In the genomic region with DNA sequence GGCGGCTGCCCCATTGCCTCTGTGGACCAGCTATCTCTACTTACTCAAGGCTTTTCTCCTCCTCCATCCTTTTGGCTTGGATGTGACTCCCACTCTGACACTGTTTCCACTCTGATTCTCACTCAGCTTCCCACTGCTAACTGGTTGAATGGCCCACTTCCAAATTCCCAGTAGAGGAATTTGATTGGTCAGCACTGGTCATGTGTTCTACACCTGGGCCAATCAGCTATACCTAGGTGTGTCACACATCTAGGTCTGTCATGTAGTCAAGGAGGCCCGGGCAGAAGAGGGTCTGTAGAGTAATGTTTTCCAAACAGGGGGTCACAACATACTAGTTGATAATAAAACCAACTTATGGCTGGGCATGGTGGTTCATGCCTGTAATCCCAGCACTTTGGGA, we compare ENCODE assay signal across 15 cellular contexts. TPM values are rescaled to one million over a fixed set of nuclear protein-coding genes. Genes with fewer than 3 reads are reported as not detected.
"Had no signal": no experiment of that assay in that cellular context is flagged by ENCODE, and none has a peak within 500 bp of the region (broad histone marks: within the 10 kb centered on the region; RNA-seq: fewer than 3 reads in every experiment).

No MANE protein-coding gene starts in this region.

- H3K27ac ChIP-seq: adrenal gland, neural progenitor cell, pancreas, testis, upper lobe of left lung had no signal

- H3K9ac ChIP-seq: neural progenitor cell had no signal

- H3K27me3 Mint-ChIP-seq: activated naive CD4-positive, alpha-beta T cell treated with anti-CD3 and anti-CD28 coated beads, Interleukin-2, amount 10 ng/mL, durations not matched to agents 7 days and 5 days had no signal

- H3K4me1 Mint-ChIP-seq: activated naive CD4-positive, alpha-beta T cell treated with anti-CD3 and anti-CD28 coated beads, Interleukin-2, amount 10 ng/mL, durations not matched to agents 7 days and 5 days had no signal

- H2AFZ ChIP-seq: neural progenitor cell had no signal

- H3K36me3 Mint-ChIP-seq: neural progenitor cell had no signal

- ATAC-seq: activated CD4-positive, CD25-positive, alpha-beta regulatory T cell treated with anti-CD3 and anti-CD28 coated beads, Interleukin-2, amount 50 U/mL, for 24 hours; pancreas had no signal

- DNase-seq: activated CD4-positive, alpha-beta T cell treated with anti-CD3 and anti-CD28 coated beads, Interleukin-2, amount 50 U/mL, for 4 hours; activated naive CD4-positive, alpha-beta T cell treated with anti-CD3 and anti-CD28 coated beads, Interleukin-2, amount 10 ng/mL, durations not matched to agents 7 days and 5 days; adrenal gland; dorsolateral prefrontal cortex; midbrain; pancreas; stimulated activated CD4-positive, alpha-beta T cell treated with anti-CD3 and anti-CD28 coated beads, Interleukin-1b, Interleukin-23, amount 100 ng/mL, for 48 hours; stomach; testis; upper lobe of left lung had no signal

- H3K9me3 Mint-ChIP-seq: activated naive CD4-positive, alpha-beta T cell treated with anti-CD3 and anti-CD28 coated beads, Interleukin-2, amount 10 ng/mL, durations not matched to agents 7 days and 5 days; neural progenitor cell had no signal

- H3K4me2 ChIP-seq: neural progenitor cell had no signal

- H3K4me3 Mint-ChIP-seq: activated naive CD4-positive, alpha-beta T cell treated with anti-CD3 and anti-CD28 coated beads, Interleukin-2, amount 10 ng/mL, durations not matched to agents 7 days and 5 days; neural progenitor cell had no signal

- H3K36me3 ChIP-seq: adrenal gland, neural progenitor cell, pancreas had no signal

- H3K27me3 ChIP-seq: adrenal gland, dorsolateral prefrontal cortex, neural progenitor cell, pancreas, stomach, testis, upper lobe of left lung had no signal

- H3K4me1 ChIP-seq: adrenal gland, neural progenitor cell, pancreas, testis had no signal

- H3K27ac Mint-ChIP-seq: neural progenitor cell had no signal

- H3K9me3 ChIP-seq: adrenal gland, pancreas, stomach, testis, upper lobe of left lung had no signal

- FAIRE-seq: islet of Langerhans, pancreas had no signal

- H3K4me3 ChIP-seq: adrenal gland, dorsolateral prefrontal cortex, neural progenitor cell, pancreas, stomach, testis, upper lobe of left lung had no signal

RNA-seq across cellular contexts. Expression of a gene that starts 53.3 kb away (rescaled TPM):
- total RNA-seq: lung microvascular endothelial cell, myocyte had no signal
